Comparison of ENCODE assay signal across 8 cellular contexts in the genomic region with DNA sequence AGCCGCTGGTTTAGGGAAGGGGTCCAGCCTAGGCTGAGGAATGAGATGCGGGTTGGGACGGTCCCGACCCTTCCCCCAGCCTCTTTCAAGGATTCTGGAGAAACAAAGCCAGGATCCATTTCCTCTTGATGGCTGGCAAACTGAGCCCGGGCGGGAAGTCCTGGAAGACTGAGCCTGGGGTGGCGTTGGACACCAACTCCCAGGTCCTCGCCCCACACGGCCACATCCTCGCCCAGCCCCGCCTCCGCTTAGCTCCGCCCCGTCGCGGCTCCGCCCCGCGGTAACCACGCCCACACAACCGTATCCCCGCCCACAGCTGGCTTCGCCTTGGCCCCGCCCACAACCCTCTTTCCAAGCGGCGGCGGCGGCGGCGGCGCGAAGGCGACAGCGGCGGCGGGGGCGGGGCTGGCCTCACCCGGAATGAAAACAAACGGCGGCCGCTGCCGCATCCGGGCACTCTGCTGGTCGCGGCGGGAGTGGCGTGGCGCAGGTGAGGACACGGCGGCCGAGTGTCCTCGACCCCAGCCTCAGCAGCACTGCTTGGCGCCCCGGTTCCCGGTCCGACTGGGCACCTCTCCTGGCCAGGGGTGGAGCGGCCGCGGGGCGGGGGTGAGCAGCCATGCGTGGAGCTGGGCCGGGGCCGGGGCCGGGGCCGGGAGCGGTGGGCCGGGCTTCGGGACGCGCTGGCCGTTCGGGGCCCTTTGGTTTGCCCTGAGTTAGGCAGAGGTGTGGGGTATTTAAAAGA. TPM values are rescaled to one million over a fixed set of nuclear protein-coding genes. Genes with fewer than 3 reads are reported as not detected.
DNase-seq lines count a peak whose midpoint lies in the region; ATAC-seq, FAIRE-seq and TF ChIP-seq lines count a peak whose summit lies in the region.

A gene with protein sequence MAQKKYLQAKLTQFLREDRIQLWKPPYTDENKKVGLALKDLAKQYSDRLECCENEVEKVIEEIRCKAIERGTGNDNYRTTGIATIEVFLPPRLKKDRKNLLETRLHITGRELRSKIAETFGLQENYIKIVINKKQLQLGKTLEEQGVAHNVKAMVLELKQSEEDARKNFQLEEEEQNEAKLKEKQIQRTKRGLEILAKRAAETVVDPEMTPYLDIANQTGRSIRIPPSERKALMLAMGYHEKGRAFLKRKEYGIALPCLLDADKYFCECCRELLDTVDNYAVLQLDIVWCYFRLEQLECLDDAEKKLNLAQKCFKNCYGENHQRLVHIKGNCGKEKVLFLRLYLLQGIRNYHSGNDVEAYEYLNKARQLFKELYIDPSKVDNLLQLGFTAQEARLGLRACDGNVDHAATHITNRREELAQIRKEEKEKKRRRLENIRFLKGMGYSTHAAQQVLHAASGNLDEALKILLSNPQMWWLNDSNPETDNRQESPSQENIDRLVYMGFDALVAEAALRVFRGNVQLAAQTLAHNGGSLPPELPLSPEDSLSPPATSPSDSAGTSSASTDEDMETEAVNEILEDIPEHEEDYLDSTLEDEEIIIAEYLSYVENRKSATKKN (plus strand): TSS at position 456 of the 745 bp plus-strand sequence. CDS start 3,538 bp downstream, outside the sequence.

- no peak for TF ChIP-seq CTCF in GM12865 (IDR thresholded peaks at IDR 0.05; ENCODE audit: insufficient read depth, low read depth, low read length, missing control alignments)
- TF ChIP-seq CTCF in astrocyte (IDR thresholded peaks at IDR 0.05; ENCODE audit: insufficient read depth, low read depth, low read length) = no peak

- H3K27ac Mint-ChIP-seq in astrocyte (ENCODE audit: unreplicated experiment) = no peak within 1 kb of the TSS

- intact Hi-C loops in right cardiac atrium (cut with DNase I) = no loop called here

- peak within 1 kb of the TSS; percentile 80 for H3K9ac ChIP-seq in astrocyte (ENCODE audit: low read length)

- peak within 1 kb of the TSS; percentile 11 for H3K27ac ChIP-seq in astrocyte (ENCODE audit: low read depth, low read length)
- H3K27ac ChIP-seq in right cardiac atrium (ENCODE audit: low read length) = peak within 1 kb of the TSS; percentile 13

- no peaks in the 10 kb centered on the region for H3K27me3 Mint-ChIP-seq in astrocyte (ENCODE audit: low read depth, unreplicated experiment)

- H3K4me3 Mint-ChIP-seq in astrocyte (ENCODE audit: unreplicated experiment) = peak within 1 kb of the TSS; percentile 88

- peak within 1 kb of the TSS; percentile 77 for H2AFZ ChIP-seq in astrocyte (ENCODE audit: low read depth, low read length)

- peaks cover 9% of the 10 kb centered on the region for H3K4me1 Mint-ChIP-seq in astrocyte (ENCODE audit: low read depth, unreplicated experiment)

- FAIRE-seq in astrocyte (lab: Jason Lieb, UNC) (no peak), urothelium cell line (lab: Jason Lieb, UNC) (no peak)

- H3K4me2 ChIP-seq in astrocyte (ENCODE audit: low read length) = peak within 1 kb of the TSS; percentile 91

- H3K27me3 ChIP-seq in astrocyte (ENCODE audit: insufficient read depth, low read length) = no peaks in the 10 kb centered on the region
- no peaks in the 10 kb centered on the region for H3K27me3 ChIP-seq in right cardiac atrium (ENCODE audit: control insufficient read depth, insufficient read depth)

- no peaks in the 10 kb centered on the region for H3K36me3 Mint-ChIP-seq in astrocyte (ENCODE audit: low read depth, unreplicated experiment)

- H3K4me1 ChIP-seq in astrocyte (ENCODE audit: insufficient read depth, low read length) = peaks cover 8% of the 10 kb centered on the region
- peaks cover 10% of the 10 kb centered on the region for H3K4me1 ChIP-seq in right cardiac atrium (ENCODE audit: control insufficient read depth, insufficient read depth, low read length)

- H3K9me3 ChIP-seq in astrocyte (ENCODE audit: insufficient read depth, low read depth, low read length) (no peaks in the 10 kb centered on the region), right cardiac atrium (ENCODE audit: control insufficient read depth, low read length) (no peaks in the 10 kb centered on the region)

- WGBS in right cardiac atrium = 2% methylated on average over 72 of the region's 72 CpGs

- ATAC-seq in HG02763 (IDR thresholded peaks at IDR 0.05; ENCODE audit: unreplicated experiment) (peak; percentile 62), right cardiac atrium (peak; percentile 99 to 100)

- H4K20me1 ChIP-seq in astrocyte (ENCODE audit: insufficient read depth, low read length) = no peaks in the 10 kb centered on the region

- DNase-seq in GM12865 (ENCODE audit: low read depth) (peak; percentile 91), NCI-H1694 (lab: John Stamatoyannopoulos, UW) (peak; percentile 41), T-helper 9 cell (peak; percentile 94), astrocyte (ENCODE audit: low read depth) (peak; percentile 27), right cardiac atrium (peak; percentile 90 to 97 (median 97)), putamen (ENCODE audit: low spot score) (peak; percentile 87), urothelium cell line (ENCODE audit: low spot score) (peak; percentile 76)

- H3K36me3 ChIP-seq in astrocyte (ENCODE audit: insufficient read depth, low read length) = peaks cover 13% of the 10 kb centered on the region

- H3K9me3 Mint-ChIP-seq in astrocyte (ENCODE audit: unreplicated experiment) = no peaks in the 10 kb centered on the region

- H3K4me3 ChIP-seq in GM12865 (ENCODE audit: low read depth, low read length) (peak within 1 kb of the TSS; percentile 97), astrocyte (ENCODE audit: insufficient read depth, low read depth, low read length) (peak within 1 kb of the TSS; percentile 78), right cardiac atrium (ENCODE audit: low read length) (peak within 1 kb of the TSS; percentile 54)

- H3K79me2 ChIP-seq in astrocyte (ENCODE audit: insufficient read depth, low read length) = peaks cover 17% of the 10 kb centered on the region

RNA-seq across cellular contexts. Expression of the gene that starts here (rescaled TPM):
- total RNA-seq in astrocyte = 38.8 and 41.6 TPM in 2 replicates
- total RNA-seq in right cardiac atrium = 10 to 100 TPM; 33.3 to 42.4 (median 38.6) TPM
- polyA plus RNA-seq in right cardiac atrium = 24.1 TPM

Comparison
In these comparisons a context has a peak if more than half of its experiments do, and no peak if none do; other contexts are left out.
1. Peak in every context shown above with its lines: DNase-seq, ATAC-seq, H3K4me3 ChIP-seq and H3K27ac ChIP-seq.
2. DNase-seq: peak in every context shown above with its lines; median percentile 97 in right cardiac atrium; 94 in T-helper 9 cell; 91 in GM12865; 87 in putamen; 76 in urothelium cell line; 41 in NCI-H1694; 27 in astrocyte.